In the genomic region with DNA sequence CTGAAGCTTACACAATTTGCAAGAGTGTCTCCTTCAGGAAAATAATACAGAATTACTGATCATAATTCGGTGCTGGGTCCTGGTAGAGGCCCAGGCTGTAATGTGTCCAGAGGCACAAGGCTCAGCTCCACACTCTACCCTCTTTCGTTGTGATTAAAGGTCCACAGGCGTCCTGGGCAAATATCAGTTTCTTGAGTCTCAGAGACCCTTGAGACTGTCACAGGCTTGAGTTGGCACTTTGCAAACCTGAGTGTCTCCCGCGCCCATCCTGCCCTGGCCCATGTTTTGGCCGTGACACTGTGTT, we compare ENCODE assay signal across 11 cellular contexts. TPM values are rescaled to one million over a fixed set of nuclear protein-coding genes. Genes with fewer than 3 reads are reported as not detected.
DNase-seq lines count a peak whose midpoint lies in the region; ATAC-seq and TF ChIP-seq lines count a peak whose summit lies in the region.
"Had no signal": no experiment of that assay in that cellular context is flagged by ENCODE, and none has a peak within 500 bp of the region (broad histone marks: within the 10 kb centered on the region; RNA-seq: fewer than 3 reads in every experiment).

No MANE protein-coding gene starts in this region.

- H3K4me3 Mint-ChIP-seq in dendritic cell treated with granulocyte-macrophage colony-stimulating factor and Interleukin-4, amounts not matched to agents 40 ng/mL and 50 ng/mL, for 4 days = no peak overlapping the region
- no peak overlapping the region for H3K4me3 Mint-ChIP-seq in nephron progenitor cell
- no peak overlapping the region for H3K4me3 Mint-ChIP-seq in activated naive CD4-positive, alpha-beta T cell treated with anti-CD3 and anti-CD28 coated beads for 36 hours

- peak overlapping the region; percentile 79 for H3K27ac Mint-ChIP-seq in dendritic cell treated with granulocyte-macrophage colony-stimulating factor and Interleukin-4, amounts not matched to agents 40 ng/mL and 50 ng/mL, for 4 days
- peak overlapping the region; percentile 79 for H3K27ac Mint-ChIP-seq in nephron progenitor cell
- no peak overlapping the region for H3K27ac Mint-ChIP-seq in activated naive CD4-positive, alpha-beta T cell treated with anti-CD3 and anti-CD28 coated beads for 36 hours

- no peaks in the 10 kb centered on the region for H3K36me3 ChIP-seq in HEK293 (ENCODE audit: control insufficient read depth in 2 of 2, insufficient read depth in 1 of 2, low read length in 2 of 2)
- H3K36me3 ChIP-seq: gastrocnemius medialis had no signal

- no peak for ATAC-seq in GM21515 (IDR thresholded peaks at IDR 0.05; ENCODE audit: unreplicated experiment)
- no peak for ATAC-seq in GM21825 (IDR thresholded peaks at IDR 0.05; ENCODE audit: unreplicated experiment)
- ATAC-seq in GM18858 (IDR thresholded peaks at IDR 0.05; ENCODE audit: unreplicated experiment) = no peak

- CTCF ChIA-PET in AG04450 (lab: Charles Lee) = interaction anchor here (0.8 to 1.4 kb wide), 2 partner anchors 34 to 44 kb away, joined by 3 read pairs; no protein-coding TSS in a partner anchor
- CTCF ChIA-PET in HEK293 (lab: Yijun Ruan, JAX) = interaction anchor here (0.6 to 2.2 kb wide), 13 partner anchors 14 to 241 kb away, joined by 3 to 15 read pairs (median 4); partner anchors contain the start of gene SMAD7
- CTCF ChIA-PET in activated naive CD4-positive, alpha-beta T cell treated with anti-CD3 and anti-CD28 coated beads for 36 hours (lab: Charles Lee) = interaction anchor here (0.6 to 1.2 kb wide), 2 partner anchors 220 to 246 kb away, joined by 3 to 6 read pairs; no protein-coding TSS in a partner anchor

- H3K27ac ChIP-seq in AG04450 (ENCODE audit: low read depth, low read length) (peak overlapping the region; percentile 53), HEK293 (ENCODE audit: extremely low read depth, low read depth, low read length) (peak overlapping the region; percentile 73)

- H3K9me3 ChIP-seq in AG04450 (ENCODE audit: control insufficient read depth, insufficient read depth, low read length) (no peaks in the 10 kb centered on the region), HEK293 (ENCODE audit: control insufficient read depth, insufficient read depth, low read depth, low read length) (no peaks in the 10 kb centered on the region)
- H3K9me3 ChIP-seq: gastrocnemius medialis had no signal

- POLR2A ChIA-PET in AG04450 (lab: Yijun Ruan, JAX) = interaction anchor here (0.5 to 2.0 kb wide), 4 partner anchors 8 to 51 kb away, joined by 3 to 8 read pairs (median 4); no protein-coding TSS in a partner anchor
- POLR2A ChIA-PET in HEK293 (lab: Yijun Ruan, JAX) = interaction anchor here (1.1 to 9.4 kb wide), 13 partner anchors 9 to 181 kb away, joined by 3 to 252 read pairs (median 8); partner anchors contain the start of gene SMAD7

- peaks cover 5% of the 10 kb centered on the region for H3K27me3 Mint-ChIP-seq in dendritic cell treated with granulocyte-macrophage colony-stimulating factor and Interleukin-4, amounts not matched to agents 40 ng/mL and 50 ng/mL, for 4 days
- peaks cover 12% of the 10 kb centered on the region for H3K27me3 Mint-ChIP-seq in nephron progenitor cell (ENCODE audit: low read depth, poor library complexity)
- no peaks in the 10 kb centered on the region for H3K27me3 Mint-ChIP-seq in activated naive CD4-positive, alpha-beta T cell treated with anti-CD3 and anti-CD28 coated beads for 36 hours (ENCODE audit: low read depth)

- H3K27me3 ChIP-seq in AG04450 (ENCODE audit: control insufficient read depth, insufficient read depth, low read length) = no peaks in the 10 kb centered on the region
- H3K27me3 ChIP-seq: gastrocnemius medialis had no signal

- no peak for DNase-seq in AG04450 (ENCODE audit: low read depth, low spot score)
- peak; percentile 39 for DNase-seq in nephron progenitor cell
- DNase-seq in activated naive CD4-positive, alpha-beta T cell treated with anti-CD3 and anti-CD28 coated beads for 36 hours = no peak
- DNase-seq: activated CD8-positive, alpha-beta memory T cell treated with anti-CD3 and anti-CD28 coated beads, Interleukin-2, amount 50 U/mL, for 4 hours; NCI-H82 had no signal

- no peaks in the 10 kb centered on the region for H3K36me3 Mint-ChIP-seq in dendritic cell treated with granulocyte-macrophage colony-stimulating factor and Interleukin-4, amounts not matched to agents 40 ng/mL and 50 ng/mL, for 4 days (ENCODE audit: low read depth)
- no peaks in the 10 kb centered on the region for H3K36me3 Mint-ChIP-seq in nephron progenitor cell (ENCODE audit: low read depth)
- H3K36me3 Mint-ChIP-seq in activated naive CD4-positive, alpha-beta T cell treated with anti-CD3 and anti-CD28 coated beads for 36 hours (ENCODE audit: low read depth) = no peaks in the 10 kb centered on the region

- peaks cover 38% of the 10 kb centered on the region for H3K4me1 ChIP-seq in HEK293 (ENCODE audit: control insufficient read depth, insufficient read depth, low read length)

- TF ChIP-seq CTCF in AG04450 (IDR thresholded peaks at IDR 0.05; ENCODE audit: low read depth, low read length) (no peak), HEK293 (tag by site-specific recombination; IDR thresholded peaks at IDR 0.05) (no peak), nephron progenitor cell (IDR thresholded peaks at IDR 0.05) (no peak)

- peaks cover 66% of the 10 kb centered on the region for H3K4me1 Mint-ChIP-seq in dendritic cell treated with granulocyte-macrophage colony-stimulating factor and Interleukin-4, amounts not matched to agents 40 ng/mL and 50 ng/mL, for 4 days (ENCODE audit: low read depth)
- H3K4me1 Mint-ChIP-seq in nephron progenitor cell = peaks cover 55% of the 10 kb centered on the region
- H3K4me1 Mint-ChIP-seq in activated naive CD4-positive, alpha-beta T cell treated with anti-CD3 and anti-CD28 coated beads for 36 hours (ENCODE audit: low read depth) = peaks cover 18% of the 10 kb centered on the region

- H3K4me3 ChIP-seq in AG04450 (ENCODE audit: low read depth, low read length) (no peak overlapping the region), HEK293 (ENCODE audit: low read depth, low read length) (peak overlapping the region; percentile 5)
- H3K4me3 ChIP-seq: gastrocnemius medialis had no signal

- H3K9me3 Mint-ChIP-seq in dendritic cell treated with granulocyte-macrophage colony-stimulating factor and Interleukin-4, amounts not matched to agents 40 ng/mL and 50 ng/mL, for 4 days = no peaks in the 10 kb centered on the region
- no peaks in the 10 kb centered on the region for H3K9me3 Mint-ChIP-seq in nephron progenitor cell
- no peaks in the 10 kb centered on the region for H3K9me3 Mint-ChIP-seq in activated naive CD4-positive, alpha-beta T cell treated with anti-CD3 and anti-CD28 coated beads for 36 hours

- intact Hi-C loops in dendritic cell treated with granulocyte-macrophage colony-stimulating factor and Interleukin-4, amounts not matched to agents 40 ng/mL and 50 ng/mL, for 4 days (cut with micrococcal nuclease) = no loop called here
- intact Hi-C loops in activated naive CD4-positive, alpha-beta T cell treated with anti-CD3 and anti-CD28 coated beads for 36 hours (cut with micrococcal nuclease) = no loop called here

TF ChIP-seq in HEK293, 187 proteins besides CTCF, POLR2A, EP300 and RAD21:
- no peak for TF ChIP-seq ZNF133 (tag by site-specific recombination; IDR thresholded peaks at IDR 0.05)
- peak; percentile 80 for TF ChIP-seq ZBTB20 (tag by site-specific recombination; IDR thresholded peaks at IDR 0.05)
- TF ChIP-seq, protein P1, sequence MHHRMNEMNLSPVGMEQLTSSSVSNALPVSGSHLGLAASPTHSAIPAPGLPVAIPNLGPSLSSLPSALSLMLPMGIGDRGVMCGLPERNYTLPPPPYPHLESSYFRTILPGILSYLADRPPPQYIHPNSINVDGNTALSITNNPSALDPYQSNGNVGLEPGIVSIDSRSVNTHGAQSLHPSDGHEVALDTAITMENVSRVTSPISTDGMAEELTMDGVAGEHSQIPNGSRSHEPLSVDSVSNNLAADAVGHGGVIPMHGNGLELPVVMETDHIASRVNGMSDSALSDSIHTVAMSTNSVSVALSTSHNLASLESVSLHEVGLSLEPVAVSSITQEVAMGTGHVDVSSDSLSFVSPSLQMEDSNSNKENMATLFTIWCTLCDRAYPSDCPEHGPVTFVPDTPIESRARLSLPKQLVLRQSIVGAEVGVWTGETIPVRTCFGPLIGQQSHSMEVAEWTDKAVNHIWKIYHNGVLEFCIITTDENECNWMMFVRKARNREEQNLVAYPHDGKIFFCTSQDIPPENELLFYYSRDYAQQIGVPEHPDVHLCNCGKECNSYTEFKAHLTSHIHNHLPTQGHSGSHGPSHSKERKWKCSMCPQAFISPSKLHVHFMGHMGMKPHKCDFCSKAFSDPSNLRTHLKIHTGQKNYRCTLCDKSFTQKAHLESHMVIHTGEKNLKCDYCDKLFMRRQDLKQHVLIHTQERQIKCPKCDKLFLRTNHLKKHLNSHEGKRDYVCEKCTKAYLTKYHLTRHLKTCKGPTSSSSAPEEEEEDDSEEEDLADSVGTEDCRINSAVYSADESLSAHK (tag by site-specific recombination; IDR thresholded peaks at IDR 0.05) = peak; percentile 98

RNA-seq across cellular contexts. Expression of gene SMAD7, which starts 46.9 kb away (rescaled TPM):
- polyA plus RNA-seq in AG04450 (2011; rRNA removed) = 7.4 and 8.0 TPM in 2 replicates
- 19.6 and 24.1 TPM in 2 replicates for polyA minus RNA-seq in AG04450 (2011; rRNA and poly(A)+ RNA removed)
- total RNA-seq in activated naive CD4-positive, alpha-beta T cell treated with anti-CD3 and anti-CD28 coated beads for 36 hours = 1 to 10 TPM; 5.9 to 7.0 TPM
